15 cellular contexts compared by ENCODE assay signal in genomic region chr1:246934777-246935176, GRCh38.
"Had no signal": no experiment of that assay in that cellular context is flagged by ENCODE, and none has a peak within 500 bp of the region (broad histone marks: within the 10 kb centered on the region; RNA-seq: fewer than 3 reads in every experiment).

No MANE protein-coding gene starts in this region.

- H3K4me3 ChIP-seq: gastroesophageal sphincter, lung, skin epidermis, testis had no signal

- H3K27ac ChIP-seq: brain microvascular endothelial cell, skin epidermis, testis had no signal

- ATAC-seq: gastroesophageal sphincter; right cardiac atrium; stimulated activated naive CD8-positive, alpha-beta T cell treated with anti-CD3 and anti-CD28 coated beads, Interleukin-15, amount 100 ng/mL, for 72 hours had no signal

- H3K27me3 ChIP-seq: brain microvascular endothelial cell, gastroesophageal sphincter, testis had no signal

- H3K4me3 Mint-ChIP-seq: activated CD4-positive, alpha-beta T cell treated with anti-CD3 and anti-CD28 coated beads, Interleukin-2, amount 10 ng/mL, durations not matched to agents 7 days and 5 days; activated naive CD8-positive, alpha-beta T cell treated with anti-CD3 and anti-CD28 coated beads for 36 hours; dendritic cell treated with granulocyte-macrophage colony-stimulating factor and Interleukin-4, amounts not matched to agents 40 ng/mL and 50 ng/mL, for 4 days; endodermal cell; stimulated activated naive CD8-positive, alpha-beta T cell treated with anti-CD3 and anti-CD28 coated beads, Interleukin-15, amount 100 ng/mL, for 72 hours had no signal

- DNase-seq: activated CD4-positive, alpha-beta T cell treated with anti-CD3 and anti-CD28 coated beads, Interleukin-2, amount 10 ng/mL, durations not matched to agents 7 days and 5 days; activated CD4-positive, CD25-positive, alpha-beta regulatory T cell; activated CD8-positive, alpha-beta memory T cell treated with anti-CD3 and anti-CD28 coated beads for 24 hours; activated naive CD8-positive, alpha-beta T cell treated with anti-CD3 and anti-CD28 coated beads for 36 hours; brain microvascular endothelial cell; endodermal cell; islet precursor cell; midbrain; right cardiac atrium; stimulated activated naive CD8-positive, alpha-beta T cell treated with anti-CD3 and anti-CD28 coated beads, Interleukin-15, amount 100 ng/mL, for 72 hours; testis had no signal

- H3K4me1 Mint-ChIP-seq: endodermal cell had no signal

- H3K9me3 Mint-ChIP-seq: activated CD4-positive, alpha-beta T cell treated with anti-CD3 and anti-CD28 coated beads, Interleukin-2, amount 10 ng/mL, durations not matched to agents 7 days and 5 days; activated naive CD8-positive, alpha-beta T cell treated with anti-CD3 and anti-CD28 coated beads for 36 hours; dendritic cell treated with granulocyte-macrophage colony-stimulating factor and Interleukin-4, amounts not matched to agents 40 ng/mL and 50 ng/mL, for 4 days; endodermal cell; stimulated activated naive CD8-positive, alpha-beta T cell treated with anti-CD3 and anti-CD28 coated beads, Interleukin-15, amount 100 ng/mL, for 72 hours had no signal

- H3K27me3 Mint-ChIP-seq: activated CD4-positive, alpha-beta T cell treated with anti-CD3 and anti-CD28 coated beads, Interleukin-2, amount 10 ng/mL, durations not matched to agents 7 days and 5 days; dendritic cell treated with granulocyte-macrophage colony-stimulating factor and Interleukin-4, amounts not matched to agents 40 ng/mL and 50 ng/mL, for 4 days; stimulated activated naive CD8-positive, alpha-beta T cell treated with anti-CD3 and anti-CD28 coated beads, Interleukin-15, amount 100 ng/mL, for 72 hours had no signal

- H3K27ac Mint-ChIP-seq: activated CD4-positive, alpha-beta T cell treated with anti-CD3 and anti-CD28 coated beads, Interleukin-2, amount 10 ng/mL, durations not matched to agents 7 days and 5 days; activated naive CD8-positive, alpha-beta T cell treated with anti-CD3 and anti-CD28 coated beads for 36 hours; dendritic cell treated with granulocyte-macrophage colony-stimulating factor and Interleukin-4, amounts not matched to agents 40 ng/mL and 50 ng/mL, for 4 days; endodermal cell; stimulated activated naive CD8-positive, alpha-beta T cell treated with anti-CD3 and anti-CD28 coated beads, Interleukin-15, amount 100 ng/mL, for 72 hours had no signal

- H3K36me3 ChIP-seq: brain microvascular endothelial cell, gastroesophageal sphincter had no signal

- H3K9me3 ChIP-seq: gastroesophageal sphincter, testis had no signal
